8 cellular contexts compared by ENCODE assay signal in the genomic region with DNA sequence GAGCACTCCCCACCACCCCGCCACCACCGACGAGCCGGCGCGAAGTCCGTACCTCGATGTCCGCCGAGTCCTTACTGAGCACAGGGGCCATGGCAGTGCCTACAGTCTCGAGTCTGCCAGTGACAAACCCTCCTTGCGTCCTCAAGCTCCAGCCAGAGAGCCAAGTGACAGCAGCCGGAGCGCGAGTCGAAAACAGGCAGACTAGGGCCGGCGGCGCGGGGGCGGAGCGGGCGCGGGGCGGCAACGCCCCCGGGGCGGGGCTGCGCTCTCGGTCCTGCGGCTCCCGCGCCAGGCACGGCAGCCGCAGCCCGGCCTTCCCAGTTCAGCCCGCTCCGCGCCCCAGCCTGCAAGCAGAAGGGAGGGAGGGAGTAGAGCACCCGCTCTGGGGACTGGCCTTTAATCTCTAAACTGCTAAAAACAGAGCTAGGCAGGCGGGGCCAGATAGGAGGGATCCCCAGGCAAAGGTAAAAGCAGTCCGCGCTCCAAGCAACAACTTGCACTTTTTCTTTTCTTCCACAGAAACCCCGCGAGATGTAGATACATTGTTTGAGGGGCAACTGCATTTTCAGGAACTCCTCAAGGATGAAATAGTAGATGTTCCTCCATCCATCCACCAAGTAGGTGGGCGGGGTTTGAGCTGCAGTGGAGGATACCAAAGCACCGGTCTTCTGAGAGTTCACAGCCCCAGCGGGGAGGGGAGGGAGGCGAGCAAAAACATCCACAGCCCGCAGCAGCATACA. TPM values are rescaled to one million over a fixed set of nuclear protein-coding genes. Genes with fewer than 3 reads are reported as not detected.
DNase-seq lines count a peak whose midpoint lies in the region; ATAC-seq and TF ChIP-seq lines count a peak whose summit lies in the region.

A gene (minus strand): TSS at position 203 of the 740 bp plus-strand sequence. CDS start 112 bp downstream, at position 91.

- H3K56ac ChIP-seq in H9 (ENCODE audit: insufficient read length, low read depth, low read length), result no peak within 1 kb of the TSS

- no peak within 1 kb of the TSS for H2BK20ac ChIP-seq in H9 (ENCODE audit: low read depth, low read length, poor library complexity, severe bottlenecking)

- no peak within 1 kb of the TSS for H2BK5ac ChIP-seq in H9 (ENCODE audit: insufficient read length, low read length)

- H3K27ac ChIP-seq in H9 (ENCODE audit: insufficient read length, low read depth, low read length) (no peak within 1 kb of the TSS), foreskin keratinocyte (no peak within 1 kb of the TSS), subcutaneous abdominal adipose tissue (ENCODE audit: low read depth, low read length) (peak within 1 kb of the TSS; percentile 97)

- no peak within 1 kb of the TSS for H2BK120ac ChIP-seq in H9 (ENCODE audit: low read depth, low read length, poor library complexity, severe bottlenecking)

- H4K20me1 ChIP-seq in H9 (ENCODE audit: control insufficient read depth, insufficient read depth, insufficient read length), result no peaks in the 10 kb centered on the region

- peaks cover 15 to 16% of the 10 kb centered on the region in 2 experiments for H3K4me1 Mint-ChIP-seq in H9

- H3K9me3 Mint-ChIP-seq in H9, result no peaks in the 10 kb centered on the region

- no peaks in the 10 kb centered on the region for H3K79me1 ChIP-seq in H9 (ENCODE audit: insufficient read depth, low read depth, low read length, poor library complexity, severe bottlenecking)

- no peaks in the 10 kb centered on the region for H3K36me3 Mint-ChIP-seq in H9 (ENCODE audit: insufficient read depth in 1 of 3, low read depth in 3 of 3)

- no peak within 1 kb of the TSS for H3K18ac ChIP-seq in H9 (ENCODE audit: insufficient read length, low read depth, low read length)

- no peak within 1 kb of the TSS for H2BK12ac ChIP-seq in H9 (ENCODE audit: insufficient read length, low read depth, low read length)

- no peaks in the 10 kb centered on the region for H3K4me1 ChIP-seq in H9 (ENCODE audit: insufficient read depth, low read length)
- H3K4me1 ChIP-seq in foreskin keratinocyte, result peaks cover 5% of the 10 kb centered on the region
- H3K4me1 ChIP-seq in neuron (ENCODE audit: insufficient read depth, low read length), result peaks cover 14% of the 10 kb centered on the region
- peaks cover 0 to 39% (median 29%) of the 10 kb centered on the region in 5 donors for H3K4me1 ChIP-seq in subcutaneous abdominal adipose tissue (ENCODE audit: control insufficient read depth in 5 of 5, insufficient read depth in 5 of 5, low read length in 5 of 5)

- peak; percentile 96 for ATAC-seq in foreskin keratinocyte

- H3K9me3 ChIP-seq in H9 (ENCODE audit: control insufficient read depth, low read depth, low read length) (no peaks in the 10 kb centered on the region), neuron (ENCODE audit: low read length) (no peaks in the 10 kb centered on the region), subcutaneous abdominal adipose tissue (ENCODE audit: control insufficient read depth in 5 of 5, low read length in 5 of 5) (no peaks in the 10 kb centered on the region)

- peak within 1 kb of the TSS; percentile 88 for H2AFZ ChIP-seq in H9 (ENCODE audit: low read length)
- peak within 1 kb of the TSS; percentile 90 for H2AFZ ChIP-seq in neuron (ENCODE audit: low read depth, low read length)

- H3K79me2 ChIP-seq in H9 (ENCODE audit: insufficient read depth, low read length), result no peaks in the 10 kb centered on the region

- H3K4ac ChIP-seq in H9 (ENCODE audit: low read depth, low read length), result no peak within 1 kb of the TSS

- H3K27ac Mint-ChIP-seq in H9, result peak within 1 kb of the TSS; percentile 58 to 95 (median 88)

- no peak within 1 kb of the TSS for H3K23ac ChIP-seq in H9 (ENCODE audit: insufficient read length, low read depth, low read length)

- TF ChIP-seq CTCF in H9 (conservative IDR thresholded peaks at IDR 0.05), result no peak
- no peak for TF ChIP-seq CTCF in foreskin keratinocyte (conservative IDR thresholded peaks at IDR 0.05)

- H3K27me3 ChIP-seq in H9 (ENCODE audit: insufficient read depth, low read length) (no peaks in the 10 kb centered on the region), foreskin keratinocyte (no peaks in the 10 kb centered on the region), neuron (ENCODE audit: insufficient read depth, low read length) (no peaks in the 10 kb centered on the region), subcutaneous abdominal adipose tissue (ENCODE audit: control insufficient read depth in 5 of 5, insufficient read depth in 4 of 5, low read length in 5 of 5) (no peaks in the 10 kb centered on the region)

- DNase-seq in ELR (ENCODE audit: low read depth), result peak; percentile 89
- peak; percentile 90 for DNase-seq in H9
- peak; percentile 91 for DNase-seq in M059J (ENCODE audit: low read depth)
- peak; percentile 73 for DNase-seq in SIG-M5 (lab: John Stamatoyannopoulos, UW)
- peak; percentile 82 for DNase-seq in activated gamma-delta T cell treated with Interleukin-2 at 50 U/mL for 16 hours
- DNase-seq in foreskin keratinocyte, result peak; percentile 69 to 76

- H2AK5ac ChIP-seq in H9 (ENCODE audit: insufficient read length, low read length), result no peak within 1 kb of the TSS

- no peaks in the 10 kb centered on the region for H3K36me3 ChIP-seq in neuron (ENCODE audit: insufficient read depth, low read length)
- H3K36me3 ChIP-seq in subcutaneous abdominal adipose tissue (ENCODE audit: control insufficient read depth in 5 of 5, insufficient read depth in 5 of 5, low read length in 5 of 5), result no peaks in the 10 kb centered on the region

- no peak within 1 kb of the TSS for H3T11ph ChIP-seq in H9 (ENCODE audit: low read length)

- H3K4me3 ChIP-seq in neuron (ENCODE audit: low read length), result peak within 1 kb of the TSS; percentile 68
- H3K4me3 ChIP-seq in subcutaneous abdominal adipose tissue (ENCODE audit: low read depth in 1 of 5, low read length in 5 of 5), result peak within 1 kb of the TSS; percentile 81 to 99 (median 93)

- no peak within 1 kb of the TSS for H4K8ac ChIP-seq in H9 (replicated peaks; ENCODE audit: insufficient read length, low read depth, low read length)

- no peak within 1 kb of the TSS for H4K5ac ChIP-seq in H9 (ENCODE audit: insufficient read length, low read depth, low read length)

- peaks cover 23% of the 10 kb centered on the region for H3K27me3 Mint-ChIP-seq in H9 (ENCODE audit: low read depth)

- no CpG with 5 or more reads among the region's 50 CpGs for WGBS in H9 (ENCODE audit: extremely low coverage, insufficient read length, low lambda C conversion rate)

- H3K14ac ChIP-seq in H9 (ENCODE audit: insufficient read depth, low read length), result no peak within 1 kb of the TSS

- H3K9ac ChIP-seq in H9 (ENCODE audit: extremely low read depth, insufficient read length, low read length) (peak within 1 kb of the TSS; percentile 9), subcutaneous abdominal adipose tissue (ENCODE audit: low read length in 5 of 5) (peak within 1 kb of the TSS; percentile 85 to 99 (median 94))

- H4K91ac ChIP-seq in H9 (ENCODE audit: insufficient read length, low read depth, low read length), result no peak within 1 kb of the TSS

- peak within 1 kb of the TSS; percentile 83 to 94 for H3K4me3 Mint-ChIP-seq in H9

- peak within 1 kb of the TSS; percentile 82 for H3K4me2 ChIP-seq in H9 (ENCODE audit: insufficient read depth, insufficient read length, low read length)

- peaks cover 3% of the 10 kb centered on the region for H3K23me2 ChIP-seq in H9 (ENCODE audit: insufficient read length, low read depth, low read length, poor library complexity, severe bottlenecking)

- H2BK15ac ChIP-seq in H9 (ENCODE audit: low read depth, low read length), result no peak within 1 kb of the TSS

RNA-seq across cellular contexts. Expression of the gene that starts here (rescaled TPM):
- 0.22 and 0.37 TPM in 2 replicates for total RNA-seq in H9 (2021)
- 37.9 and 51.8 TPM in 2 replicates for total RNA-seq in M059J (2014; rRNA removed; shearing (Covaris generic))
- 2.8 and 3.0 TPM in 2 replicates for total RNA-seq in foreskin keratinocyte
- 0.71 and 0.94 TPM in 2 replicates for polyA plus RNA-seq in foreskin keratinocyte

Comparison
In these comparisons a context has a peak if more than half of its experiments do, and no peak if none do; other contexts are left out.
1. Peak in DNase-seq, H3K9ac ChIP-seq and H3K4me2 ChIP-seq in H9; RNA of the gene not detected or under 1 TPM.